Comparison of ENCODE assay signal across 22 cellular contexts in genomic region chr1:47680815-47681475, GRCh38.
"Had no signal": no experiment of that assay in that cellular context is flagged by ENCODE, and none has a peak within 500 bp of the region (broad histone marks: within the 10 kb centered on the region; RNA-seq: fewer than 3 reads in every experiment).

No MANE protein-coding gene starts in this region.

- H3K27me3 ChIP-seq: adrenal gland, left lung, right lobe of liver, tibial nerve had no signal

- H3K4me3 ChIP-seq: adrenal gland, left lung, psoas muscle, right lobe of liver, smooth muscle cell, tibial nerve had no signal

- H3K9me3 ChIP-seq: adrenal gland, left lung, psoas muscle, right lobe of liver, SK-N-SH, tibial nerve had no signal

- H3K27ac ChIP-seq: adrenal gland, epithelial cell of prostate, left lung, psoas muscle, right lobe of liver, tibial nerve had no signal

- DNase-seq: activated B cell treated with CpG ODN at 0.5 μM for 24 hours; activated CD4-positive, alpha-beta memory T cell treated with anti-CD3 and anti-CD28 coated beads for 36 hours; activated CD4-positive, alpha-beta T cell treated with anti-CD3 and anti-CD28 coated beads for 4 hours; activated gamma-delta T cell treated with Interleukin-2 at 50 U/mL for 16 hours; activated T-cell treated with anti-CD3 and anti-CD28 coated beads, Interleukin-2, amount 50 U/mL, for 72 hours; dermis blood vessel endothelial cell; effector memory CD8-positive, alpha-beta T cell; foreskin fibroblast; hippocampal formation; left lung; mammary epithelial cell; psoas muscle; SK-N-SH; stimulated activated naive CD4-positive, alpha-beta T cell treated with Interleukin-2 at 50 U/mL for 16 hours; substantia nigra; T-cell had no signal

- H3K4me1 Mint-ChIP-seq: activated B cell treated with CpG ODN at 0.5 μM for 24 hours, T-cell had no signal

- H3K9me3 Mint-ChIP-seq: activated B cell treated with CpG ODN at 0.5 μM for 24 hours; activated CD4-positive, alpha-beta memory T cell treated with anti-CD3 and anti-CD28 coated beads for 36 hours; activated naive CD4-positive, alpha-beta T cell treated with anti-CD3 and anti-CD28 coated beads, Interleukin-2, amount 50 U/mL, for 72 hours; activated T-cell treated with anti-CD3 and anti-CD28 coated beads, Interleukin-2, amount 50 U/mL, for 72 hours; effector memory CD8-positive, alpha-beta T cell; T-cell had no signal

- H3K4me1 ChIP-seq: adrenal gland, left lung, psoas muscle, right lobe of liver had no signal

- ATAC-seq: activated naive CD4-positive, alpha-beta T cell treated with anti-CD3 and anti-CD28 coated beads, Interleukin-2, amount 50 U/mL, for 72 hours; activated T-cell treated with anti-CD3 and anti-CD28 coated beads, Interleukin-2, amount 50 U/mL, for 72 hours; effector memory CD8-positive, alpha-beta T cell; left lung; psoas muscle; right lobe of liver; T-cell had no signal

- H3K36me3 Mint-ChIP-seq: activated CD4-positive, alpha-beta memory T cell treated with anti-CD3 and anti-CD28 coated beads for 36 hours; activated naive CD4-positive, alpha-beta T cell treated with anti-CD3 and anti-CD28 coated beads, Interleukin-2, amount 50 U/mL, for 72 hours; T-cell had no signal

- H3K27ac Mint-ChIP-seq: activated B cell treated with CpG ODN at 0.5 μM for 24 hours; activated CD4-positive, alpha-beta memory T cell treated with anti-CD3 and anti-CD28 coated beads for 36 hours; activated naive CD4-positive, alpha-beta T cell treated with anti-CD3 and anti-CD28 coated beads, Interleukin-2, amount 50 U/mL, for 72 hours; activated T-cell treated with anti-CD3 and anti-CD28 coated beads, Interleukin-2, amount 50 U/mL, for 72 hours; effector memory CD8-positive, alpha-beta T cell; T-cell had no signal

- H3K4me3 Mint-ChIP-seq: activated B cell treated with CpG ODN at 0.5 μM for 24 hours; activated CD4-positive, alpha-beta memory T cell treated with anti-CD3 and anti-CD28 coated beads for 36 hours; activated T-cell treated with anti-CD3 and anti-CD28 coated beads, Interleukin-2, amount 50 U/mL, for 72 hours; effector memory CD8-positive, alpha-beta T cell; T-cell had no signal

- H3K36me3 ChIP-seq: adrenal gland, left lung, right lobe of liver, tibial nerve had no signal

- H3K9ac ChIP-seq: SK-N-SH had no signal
